Comparison of ENCODE assay signal across 26 cellular contexts in the genomic region with DNA sequence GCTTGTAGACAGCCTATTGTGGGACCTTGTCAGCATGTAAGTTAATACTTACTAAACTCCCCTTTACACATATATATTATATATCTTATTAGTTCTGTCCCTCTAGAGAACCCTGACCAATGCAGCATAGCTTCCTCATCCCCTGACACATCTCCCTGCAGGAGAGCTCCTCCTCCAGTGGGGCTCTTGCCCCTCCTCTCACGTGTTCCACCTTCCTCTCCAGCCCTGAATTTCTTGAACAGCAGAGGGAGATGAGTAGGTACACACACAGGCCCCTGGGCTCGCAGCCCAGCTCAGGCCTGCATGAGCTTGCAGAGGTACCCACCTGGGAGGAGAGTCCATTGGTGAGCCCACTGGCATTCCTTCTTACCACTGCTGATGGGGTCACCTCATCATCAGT. TPM values are rescaled to one million over a fixed set of nuclear protein-coding genes. Genes with fewer than 3 reads are reported as not detected.
DNase-seq lines count a peak whose midpoint lies in the region; ATAC-seq, FAIRE-seq and TF ChIP-seq lines count a peak whose summit lies in the region.
"Had no signal": no experiment of that assay in that cellular context is flagged by ENCODE, and none has a peak within 500 bp of the region (broad histone marks: within the 10 kb centered on the region; RNA-seq: fewer than 3 reads in every experiment).

No MANE protein-coding gene starts in this region.

- DNase-seq in SIG-M5 treated with dmso at 0.1 percent for 504 hours (lab: John Stamatoyannopoulos, UW; ENCODE audit: unreplicated experiment) (peak; percentile 35), SIG-M5 (lab: John Stamatoyannopoulos, UW) (no peak), HT1080 (ENCODE audit: low read depth) (peak; percentile 38), K562 (ENCODE audit: extremely low read depth in 1 of 4, low spot score in 3 of 4) (peak in 1 of 4 experiments; percentile 34), omental fat pad (ENCODE audit: low spot score) (no peak), DMS79 (lab: John Stamatoyannopoulos, UW) (no peak), tibial artery (no peak)
- DNase-seq: activated naive CD4-positive, alpha-beta T cell treated with anti-CD3 and anti-CD28 coated beads for 36 hours; activated T-cell treated with anti-CD3 and anti-CD28 coated beads, Interleukin-2, amount 50 U/mL, for 48 hours; anterior cingulate cortex; central memory CD4-positive, alpha-beta T cell; mesenchymal stem cell; MM.1S; naive thymus-derived CD4-positive, alpha-beta T cell; NCI-H1694; NCI-H774; PC-3; T-helper 9 cell had no signal

- peak in 1 of 3 experiments; percentile 20; a peak in 2 of 6 replicates for TF ChIP-seq CTCF in K562 (IDR thresholded peaks at IDR 0.05 in 2 of 3, conservative IDR thresholded peaks at IDR 0.05 in 1 of 3; ENCODE audit: insufficient read depth in 2 of 3, low read depth in 1 of 3, low read length in 3 of 3)
- TF ChIP-seq CTCF in omental fat pad (IDR thresholded peaks at IDR 0.05): no peak
- TF ChIP-seq CTCF in tibial artery (IDR thresholded peaks at IDR 0.05): no peak

- in situ Hi-C loops in K562 (cut with MboI): no loop called here

- H3K4me3 ChIP-seq in K562 (no peak overlapping the region), tibial artery (no peak overlapping the region)
- H3K4me3 ChIP-seq: BLaER1 treated with 17β-estradiol and CSF1 and Interleukin-3, amounts not matched to agents 10 nM and 100 nM; esophagus muscularis mucosa; gastroesophageal sphincter; pancreas; suprapubic skin had no signal

- no peak for TF ChIP-seq EP300 in K562 (IDR thresholded peaks at IDR 0.05; ENCODE audit: low read length)

- H4K20me1 ChIP-seq in K562 (replicated peaks; ENCODE audit: control insufficient read depth, insufficient read depth, low read length): no peaks in the 10 kb centered on the region; the same call in 1 of the 2 replicates
- H4K20me1 ChIP-seq: BLaER1 treated with 17β-estradiol and CSF1 and Interleukin-3, amounts not matched to agents 10 nM and 100 nM had no signal

- no peaks in the 10 kb centered on the region for H3K79me2 ChIP-seq in K562 (ENCODE audit: control insufficient read depth, insufficient read depth, low read length)

- intact Hi-C loops in K562 (cut with micrococcal nuclease) (no loop called here), tibial artery (cut with DNase I; ENCODE audit: low total_unique reads) (no loop called here)

- H3K27ac ChIP-seq in K562 (ENCODE audit: extremely low read depth, low read depth, low read length): no peak overlapping the region
- H3K27ac ChIP-seq in tibial artery: no peak overlapping the region
- H3K27ac ChIP-seq: BLaER1 treated with 17β-estradiol and CSF1 and Interleukin-3, amounts not matched to agents 10 nM and 100 nM; esophagus muscularis mucosa; gastroesophageal sphincter; pancreas; suprapubic skin had no signal

- WGBS in K562 (ENCODE audit: insufficient coverage, low coverage, missing lambda C conversion rate): 3% methylated on average over 2 of the region's 2 CpGs

- no peaks in the 10 kb centered on the region for H3K36me3 ChIP-seq in K562 (ENCODE audit: control insufficient read depth, insufficient read depth, low read length)
- peaks cover 0 to 82% (median 0%) of the 10 kb centered on the region in 3 donors for H3K36me3 ChIP-seq in tibial artery
- H3K36me3 ChIP-seq: BLaER1 treated with 17β-estradiol and CSF1 and Interleukin-3, amounts not matched to agents 10 nM and 100 nM had no signal

- H3K4me2 ChIP-seq in K562 (ENCODE audit: insufficient read depth, low read length): no peak overlapping the region

- H3K4me1 ChIP-seq in K562 (replicated peaks in 1 of 2; ENCODE audit: control insufficient read depth in 2 of 2, insufficient read depth in 2 of 2, low read length in 2 of 2) (no peaks in the 10 kb centered on the region), tibial artery (no peaks in the 10 kb centered on the region)
- H3K4me1 ChIP-seq: esophagus muscularis mucosa, gastroesophageal sphincter, pancreas, suprapubic skin had no signal

- no peak for TF ChIP-seq POLR2A in K562 (conservative IDR thresholded peaks at IDR 0.05)

- ATAC-seq in K562: peak; percentile 62; the same call in 2 of the 3 replicates
- peak; percentile 22 for ATAC-seq in omental fat pad (ENCODE audit: low FRiP score)
- no peak for ATAC-seq in GM18867 (IDR thresholded peaks at IDR 0.05; ENCODE audit: unreplicated experiment)
- ATAC-seq: gastroesophageal sphincter; naive thymus-derived CD4-positive, alpha-beta T cell; PC-3 had no signal

- no peaks in the 10 kb centered on the region for H3K9me1 ChIP-seq in K562 (ENCODE audit: control insufficient read depth, insufficient read depth, low read length)

- BruUV-seq in K562 (replicated peaks; lab: Mats Ljungman, UMichigan): no TSS peak

- no peak for FAIRE-seq in K562 (lab: Jason Lieb, UNC)
- FAIRE-seq: pancreas had no signal

- H3K27me3 ChIP-seq in K562 (ENCODE audit: control insufficient read depth in 2 of 2, insufficient read depth in 2 of 2, low read length in 2 of 2): peaks cover 5 to 34% of the 10 kb centered on the region in 2 experiments; a peak in 3 of 5 replicates
- H3K27me3 ChIP-seq in tibial artery: no peaks in the 10 kb centered on the region
- H3K27me3 ChIP-seq: BLaER1 treated with 17β-estradiol and CSF1 and Interleukin-3, amounts not matched to agents 10 nM and 100 nM; esophagus muscularis mucosa; gastroesophageal sphincter; pancreas; suprapubic skin had no signal

- H3K9ac ChIP-seq in K562 (ENCODE audit: insufficient read depth in 1 of 2, low read depth in 2 of 2, low read length in 2 of 2): no peak overlapping the region
- H3K9ac ChIP-seq: BLaER1 treated with 17β-estradiol and CSF1 and Interleukin-3, amounts not matched to agents 10 nM and 100 nM had no signal

- no peak for TF ChIP-seq RAD21 in K562 (CRISPR knock-in tag; conservative IDR thresholded peaks at IDR 0.05 in 1 of 2, IDR thresholded peaks at IDR 0.05 in 1 of 2)

- CTCF ChIA-PET in K562 (lab: Yijun Ruan, JAX; ENCODE audit: low intra/inter-chr PET ratio): no interaction called here

- POLR2A ChIA-PET in K562 (lab: Yijun Ruan, JAX): interaction anchor here (0.6 to 0.7 kb wide), 2 partner anchors 18 to 227 kb away, joined by 3 to 4 read pairs; no protein-coding TSS in a partner anchor

- no peak overlapping the region for H2AFZ ChIP-seq in K562 (ENCODE audit: low read depth, low read length)

- H3K9me3 ChIP-seq in K562 (replicated peaks; ENCODE audit: control insufficient read depth, insufficient read depth, low read depth, low read length): no peaks in the 10 kb centered on the region
- H3K9me3 ChIP-seq in tibial artery: no peaks in the 10 kb centered on the region
- H3K9me3 ChIP-seq: esophagus muscularis mucosa, pancreas, suprapubic skin had no signal

TF ChIP-seq in K562, 482 proteins besides CTCF, POLR2A, EP300 and RAD21 (continues in another document):
- no peak for TF ChIP-seq PPARD (CRISPR knock-in tag; IDR thresholded peaks at IDR 0.05)
- TF ChIP-seq ZNF282 (CRISPR knock-in tag; IDR thresholded peaks at IDR 0.05): no peak

RNA-seq across cellular contexts. Expression of a gene that starts 27.3 kb away (rescaled TPM):
- not detected in 2 replicates for total RNA-seq in HT1080 (2014; rRNA removed; shearing (Covaris generic))
- polyA plus RNA-seq in HT1080 (2015; cell fraction: cytosol; rRNA removed): 0.10 and 0.19 TPM in 2 replicates
- not detected in 2 replicates for polyA plus RNA-seq in HT1080 (2015; cell fraction: nucleus; rRNA removed)
- not detected in 2 replicates for total RNA-seq in K562 (2011; cell fraction: chromatin; rRNA removed; ENCODE audit: low replicate concordance)
- not detected in 2 replicates for total RNA-seq in K562 (2011; cell fraction: nucleolus; rRNA removed)
- not detected in 2 replicates for total RNA-seq in K562 (2011; cell fraction: nucleoplasm; rRNA removed)
- total RNA-seq in K562 (2014; rRNA removed) (not detected in 2 replicates), K562 (2014; rRNA removed; fragmentation: Illumina TruSeq; extraction: Trizol) (not detected in 2 replicates), K562 (2015; rRNA removed; fragmentation: Illumina TruSeq; extraction: Trizol) (not detected in 2 replicates), K562 (2021) (not detected in 2 replicates), omental fat pad (not detected)
- polyA plus RNA-seq in K562 (2011; rRNA removed) (not detected in 2 replicates), K562 (2014; fragmentation: Illumina TruSeq; extraction: Trizol) (not detected in 2 replicates), K562 (2014; fragmentation: Nextera tagmentation; extraction: Ambion mirVana) (not detected), K562 (2014; rRNA removed) (not detected in 2 replicates)
- not detected in 2 replicates for polyA plus RNA-seq in K562 (2011; cell fraction: cytosol; rRNA removed)
- polyA plus RNA-seq in K562 (2011; cell fraction: nucleus; rRNA removed): not detected in 2 replicates
- polyA plus RNA-seq in K562 (2012): 0.16 TPM in 1 of 2 replicates, not detected in the other
- not detected in 2 replicates for polyA minus RNA-seq in K562 (2011; rRNA and poly(A)+ RNA removed)
- not detected in 2 replicates for polyA minus RNA-seq in K562 (2011; cell fraction: cytosol; rRNA and poly(A)+ RNA removed)
- polyA minus RNA-seq in K562 (2011; cell fraction: nucleus; rRNA and poly(A)+ RNA removed): not detected in 2 replicates
- total RNA-seq: A673; activated CD8-positive, alpha-beta memory T cell treated with anti-CD3 and anti-CD28 coated beads for 36 hours; activated naive CD4-positive, alpha-beta T cell treated with anti-CD3 and anti-CD28 coated beads for 36 hours; naive thymus-derived CD4-positive, alpha-beta T cell; suprapubic skin had no signal

RNA-seq across cellular contexts. Expression of a gene that starts 44.8 kb away (rescaled TPM):
- not detected in 2 replicates for total RNA-seq in HT1080 (2014; rRNA removed; shearing (Covaris generic))
- not detected in 2 replicates for polyA plus RNA-seq in HT1080 (2015; cell fraction: cytosol; rRNA removed)
- not detected in 2 replicates for polyA plus RNA-seq in HT1080 (2015; cell fraction: nucleus; rRNA removed)
- not detected in 2 replicates for total RNA-seq in K562 (2011; cell fraction: chromatin; rRNA removed; ENCODE audit: low replicate concordance)
- total RNA-seq in K562 (2011; cell fraction: nucleolus; rRNA removed): not detected in 2 replicates
- not detected in 2 replicates for total RNA-seq in K562 (2011; cell fraction: nucleoplasm; rRNA removed)
- not detected in 2 replicates for total RNA-seq in K562 (2014; rRNA removed)
- not detected in 2 replicates for total RNA-seq in K562 (2014; rRNA removed; fragmentation: Illumina TruSeq; extraction: Trizol)
- not detected in 2 replicates for total RNA-seq in K562 (2015; rRNA removed; fragmentation: Illumina TruSeq; extraction: Trizol)
- total RNA-seq in K562 (2021): not detected in 2 replicates
- polyA plus RNA-seq in K562 (2011; rRNA removed): 0.31 TPM in 1 of 2 replicates, not detected in the other
- polyA plus RNA-seq in K562 (2011; cell fraction: cytosol; rRNA removed): 0.58 TPM in 1 of 2 replicates, not detected in the other
- not detected in 2 replicates for polyA plus RNA-seq in K562 (2011; cell fraction: nucleus; rRNA removed)
- not detected in 2 replicates for polyA plus RNA-seq in K562 (2012)
- not detected in 2 replicates for polyA plus RNA-seq in K562 (2014; fragmentation: Illumina TruSeq; extraction: Trizol)
- not detected for polyA plus RNA-seq in K562 (2014; fragmentation: Nextera tagmentation; extraction: Ambion mirVana)
- polyA plus RNA-seq in K562 (2014; rRNA removed): not detected in 2 replicates
- polyA minus RNA-seq in K562 (2011; rRNA and poly(A)+ RNA removed): not detected in 2 replicates
- not detected in 2 replicates for polyA minus RNA-seq in K562 (2011; cell fraction: cytosol; rRNA and poly(A)+ RNA removed)
- not detected in 2 replicates for polyA minus RNA-seq in K562 (2011; cell fraction: nucleus; rRNA and poly(A)+ RNA removed)
- not detected for total RNA-seq in omental fat pad
- total RNA-seq: A673; activated CD8-positive, alpha-beta memory T cell treated with anti-CD3 and anti-CD28 coated beads for 36 hours; activated naive CD4-positive, alpha-beta T cell treated with anti-CD3 and anti-CD28 coated beads for 36 hours; esophagus muscularis mucosa; gastroesophageal sphincter; suprapubic skin had no signal
- polyA plus RNA-seq: naive thymus-derived CD4-positive, alpha-beta T cell had no signal

Comparison
In these comparisons a context has a peak if more than half of its experiments do, and no peak if none do; other contexts are left out.
1. DNase-seq: peak in SIG-M5 treated with dmso at 0.1 percent for 504 hours (single experiment) and HT1080 (single experiment); none in SIG-M5 (single experiment), omental fat pad (single experiment), DMS79 (single experiment) and tibial artery (0 of 2).